Comparison of ENCODE assay signal across 8 cellular contexts in the genomic region with DNA sequence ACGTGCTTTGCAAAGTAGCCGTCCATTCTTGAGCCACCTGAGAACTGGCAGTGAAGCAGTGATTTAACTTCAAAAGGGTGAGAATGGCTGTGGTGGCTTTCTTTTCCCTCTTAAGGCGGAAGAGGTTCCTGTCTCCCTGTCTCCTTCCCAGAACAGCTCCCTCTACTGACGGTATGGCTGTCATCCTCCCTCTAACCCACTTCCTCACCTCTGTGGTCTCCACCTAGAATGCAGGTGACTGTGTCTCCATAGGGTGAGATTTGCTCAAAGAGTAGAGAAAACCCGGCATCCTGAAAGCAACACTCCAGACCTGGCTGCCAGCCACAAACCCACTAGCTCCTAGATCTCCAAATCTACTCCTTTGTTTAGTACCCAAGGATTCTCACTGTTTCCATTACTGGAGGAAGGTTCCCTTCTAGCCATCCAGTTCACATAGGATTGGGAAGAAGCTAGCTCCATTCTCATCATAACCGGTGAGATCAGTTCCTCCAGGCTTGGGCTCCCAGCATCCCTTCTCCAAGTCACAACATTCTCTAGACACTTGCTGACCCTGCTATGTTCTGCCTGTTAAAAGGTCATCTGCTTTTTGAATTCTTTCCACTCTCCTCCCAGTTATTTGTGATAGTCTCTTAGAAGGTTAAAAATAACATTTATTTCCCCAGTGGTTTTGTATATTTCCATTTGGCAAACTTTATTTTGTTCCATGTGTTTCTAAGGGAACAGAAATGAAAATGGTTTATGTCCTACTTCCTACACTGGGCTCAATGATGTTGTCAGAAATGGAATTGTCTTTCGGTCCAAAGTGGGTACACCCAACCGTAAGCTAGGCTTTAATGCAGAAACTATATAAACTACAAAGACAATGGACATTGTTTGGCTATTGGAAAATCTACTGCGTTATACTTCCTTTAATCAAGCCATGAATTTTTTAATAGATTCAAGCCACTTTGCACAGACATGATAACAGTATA.
A peak's percentile ranks its signal among the peaks of the same experiment; 100 is the strongest.
DNase-seq lines count a peak whose midpoint lies in the region; ATAC-seq and TF ChIP-seq lines count a peak whose summit lies in the region.

No MANE protein-coding gene starts in this region.

- no peak overlapping the region for H2AFZ ChIP-seq in PC-9

- peaks cover 17% of the 10 kb centered on the region; the same call in 1 of the 2 replicates for H3F3A ChIP-seq in PC-9 (ENCODE audit: insufficient read depth, low read depth)

- H3K36me3 ChIP-seq in WERI-Rb-1 (no peaks in the 10 kb centered on the region), PC-9 (ENCODE audit: low read depth) (no peaks in the 10 kb centered on the region)

- POLR2A ChIA-PET in PC-9 (lab: Charles Lee; ENCODE audit: unreplicated experiment): no interaction called here

- CTCF ChIA-PET in PC-9 (lab: Charles Lee): interaction anchor here (0.6 kb wide), 1 partner anchor 336 kb away, joined by 3 read pairs; no protein-coding TSS in a partner anchor

- H3K4me2 ChIP-seq in PC-9: no peak overlapping the region

- no peaks in the 10 kb centered on the region for H3K27me3 ChIP-seq in WERI-Rb-1 (ENCODE audit: insufficient read depth, low read depth, severe bottlenecking)
- no peaks in the 10 kb centered on the region for H3K27me3 ChIP-seq in PC-9 (ENCODE audit: insufficient read depth, low read depth)

- peaks cover 34% of the 10 kb centered on the region for H3K4me1 ChIP-seq in PC-9 (replicated peaks; ENCODE audit: insufficient read depth)

- H3K4me3 ChIP-seq in AG09309 (ENCODE audit: control insufficient read depth, low read depth, low read length) (no peak overlapping the region), WERI-Rb-1 (ENCODE audit: low read depth, low read length) (no peak overlapping the region), PC-9 (no peak overlapping the region)

- ATAC-seq in GM18868 (IDR thresholded peaks at IDR 0.05; ENCODE audit: unreplicated experiment): no peak

- no peaks in the 10 kb centered on the region for H3K9me2 ChIP-seq in PC-9 (ENCODE audit: insufficient read depth)

- H3K27ac ChIP-seq in WERI-Rb-1: no peak overlapping the region
- H3K27ac ChIP-seq in PC-9: no peak overlapping the region

- TF ChIP-seq CTCF in AG09309 (IDR thresholded peaks at IDR 0.05; ENCODE audit: control insufficient read depth, insufficient read depth, low read depth, low read length, missing control alignments): peak; percentile 24
- TF ChIP-seq CTCF in GM12874 (IDR thresholded peaks at IDR 0.05; ENCODE audit: insufficient read depth, low read depth, low read length): peak; percentile 37
- peak; percentile 75 for TF ChIP-seq CTCF in WERI-Rb-1 (IDR thresholded peaks at IDR 0.05; ENCODE audit: low read depth, low read length)
- no peak for TF ChIP-seq CTCF in PC-9 (conservative IDR thresholded peaks at IDR 0.05)

- DNase-seq in AG09309 (ENCODE audit: low read depth) (no peak), WERI-Rb-1 (peak; percentile 65), islet precursor cell (peak; percentile 71), PC-9 (no peak), T-helper 9 cell (no peak)
- no peak for DNase-seq in effector CD8-positive, alpha-beta T cell (lab: John Stamatoyannopoulos, UW)

- H4K20me1 ChIP-seq in PC-9 (ENCODE audit: insufficient read depth): no peaks in the 10 kb centered on the region

- no peaks in the 10 kb centered on the region for H3K79me2 ChIP-seq in PC-9 (ENCODE audit: low read depth)

- H3K9me3 ChIP-seq in WERI-Rb-1 (ENCODE audit: severe bottlenecking): no peaks in the 10 kb centered on the region
- no peaks in the 10 kb centered on the region for H3K9me3 ChIP-seq in PC-9 (ENCODE audit: insufficient read depth, low read depth)

- intact Hi-C loops in PC-9 (cut with micrococcal nuclease; ENCODE audit: unreplicated experiment): no loop called here

- no TSS peak for BruUV-seq in PC-9 (replicated peaks; lab: Mats Ljungman, UMichigan)

Comparison
In these comparisons a context has a peak if more than half of its experiments do, and no peak if none do; other contexts are left out.
1. DNase-seq: peak in WERI-Rb-1 (single experiment) and islet precursor cell (single experiment); none in AG09309 (single experiment), PC-9 (0 of 2), T-helper 9 cell (single experiment) and effector CD8-positive, alpha-beta T cell (single experiment).